ENCODE assay signal across 15 cellular contexts in genomic region chr2:235500110-235500760, GRCh38. TPM values are rescaled to one million over a fixed set of nuclear protein-coding genes. Genes with fewer than 3 reads are reported as not detected.
A peak's percentile ranks its signal among the peaks of the same experiment; 100 is the strongest.
DNase-seq lines count a peak whose midpoint lies in the region; ATAC-seq, FAIRE-seq and TF ChIP-seq lines count a peak whose summit lies in the region.
"Had no signal": no experiment of that assay in that cellular context is flagged by ENCODE, and none has a peak within 500 bp of the region (broad histone marks: within the 10 kb centered on the region; RNA-seq: fewer than 3 reads in every experiment).

No MANE protein-coding gene starts in this region.

- H3K79me1 ChIP-seq in H9 (ENCODE audit: insufficient read depth, low read depth, low read length, poor library complexity, severe bottlenecking) (no peaks in the 10 kb centered on the region), H1 (ENCODE audit: low read depth, low read length) (peaks cover 31% of the 10 kb centered on the region), neuronal stem cell (ENCODE audit: low read depth, low read length) (peaks cover 9% of the 10 kb centered on the region)

- H2AK5ac ChIP-seq in H9 (ENCODE audit: insufficient read length, low read length) (no peak overlapping the region), H1 (ENCODE audit: low read depth, low read length) (no peak overlapping the region), neuronal stem cell (ENCODE audit: low read depth, low read length) (peak overlapping the region; percentile 34)

- H3K4me1 ChIP-seq in H9 (ENCODE audit: insufficient read depth, low read length): peaks cover 19% of the 10 kb centered on the region; the same call in 1 of the 2 replicates
- H3K4me1 ChIP-seq in PC-3 (ENCODE audit: insufficient read depth, low read length): peaks cover 46% of the 10 kb centered on the region
- H3K4me1 ChIP-seq in H1 (replicated peaks in 1 of 4; ENCODE audit: control insufficient read depth in 3 of 4, insufficient read depth in 4 of 4, low read length in 3 of 4): peaks cover 25 to 54% (median 37%) of the 10 kb centered on the region in 4 experiments
- H3K4me1 ChIP-seq in neuronal stem cell (ENCODE audit: control insufficient read depth in 2 of 2, insufficient read depth in 1 of 2, low read depth in 1 of 2, low read length in 2 of 2): peaks cover 33 to 42% of the 10 kb centered on the region in 2 donors
- peaks cover 6% of the 10 kb centered on the region for H3K4me1 ChIP-seq in ovary (ENCODE audit: insufficient read depth)
- peaks cover 0 to 6% of the 10 kb centered on the region in 2 donors for H3K4me1 ChIP-seq in small intestine (ENCODE audit: control insufficient read depth in 2 of 2, insufficient read depth in 1 of 2, low read depth in 1 of 2, low read length in 1 of 2)

- intact Hi-C loops in PC-3 (cut with micrococcal nuclease) (no loop called here), lower leg skin (cut with DNase I; ENCODE audit: low total_unique reads) (no loop called here), ovary (cut with DNase I) (loop anchor here in 1 of 4 donors (10.0 kb wide), 1 partner anchor 75 kb away; no protein-coding TSS in a partner anchor)

- no peak overlapping the region; the same call in 1 of the 2 replicates for H3K4me3 ChIP-seq in PC-3 (ENCODE audit: low read length)
- no peak overlapping the region for H3K4me3 ChIP-seq in H1 (ENCODE audit: extremely low read depth in 1 of 4, insufficient read depth in 2 of 4, low read depth in 3 of 4, low read length in 4 of 4)
- H3K4me3 ChIP-seq in neuronal stem cell (ENCODE audit: low read length in 2 of 2): no peak overlapping the region
- no peak overlapping the region for H3K4me3 ChIP-seq in lower leg skin (ENCODE audit: low read depth, poor library complexity, severe bottlenecking)
- no peak overlapping the region for H3K4me3 ChIP-seq in ovary
- H3K4me3 ChIP-seq in small intestine (ENCODE audit: low read depth in 1 of 2, low read length in 2 of 2): no peak overlapping the region
- H3K4me3 ChIP-seq: SJSA1 had no signal

- H2BK20ac ChIP-seq in H9 (ENCODE audit: low read depth, low read length, poor library complexity, severe bottlenecking): no peak overlapping the region
- H2BK20ac ChIP-seq in H1 (ENCODE audit: low read length): peak overlapping the region; percentile 72; the same call in 1 of the 2 replicates

- CTCF ChIA-PET in PC-3 (lab: Charles Lee): interaction anchor here (0.5 to 1.9 kb wide), 2 partner anchors 51 to 94 kb away, joined by 5 to 8 read pairs; no protein-coding TSS in a partner anchor
- CTCF ChIA-PET in H1 (lab: Charles Lee; ENCODE audit: partially characterized antibody): interaction anchor here (1.0 to 10.6 kb wide), 10 partner anchors 13 to 383 kb away, joined by 3 to 83 read pairs (median 4); no protein-coding TSS in a partner anchor

- H3K9me3 ChIP-seq in H9 (ENCODE audit: control insufficient read depth, low read depth, low read length): no peaks in the 10 kb centered on the region
- H3K9me3 ChIP-seq in PC-3 (ENCODE audit: low read length): no peaks in the 10 kb centered on the region
- no peaks in the 10 kb centered on the region for H3K9me3 ChIP-seq in H1 (ENCODE audit: insufficient read depth in 2 of 2, low read depth in 1 of 2, low read length in 1 of 2)
- H3K9me3 ChIP-seq in neuronal stem cell (replicated peaks in 1 of 2; ENCODE audit: control insufficient read depth in 2 of 2, insufficient read depth in 1 of 2, low read depth in 1 of 2, low read length in 2 of 2): no peaks in the 10 kb centered on the region
- H3K9me3 ChIP-seq in ovary: no peaks in the 10 kb centered on the region
- no peaks in the 10 kb centered on the region for H3K9me3 ChIP-seq in small intestine (ENCODE audit: control insufficient read depth, low read depth)
- H3K9me3 ChIP-seq: SJSA1 had no signal

- no TSS peak for BruUV-seq in PC-3 (replicated peaks; lab: Mats Ljungman, UMichigan)

- POLR2A ChIA-PET in PC-3 (lab: Charles Lee; ENCODE audit: unreplicated experiment): no interaction called here
- POLR2A ChIA-PET in H1 (lab: Charles Lee; ENCODE audit: partially characterized antibody): interaction anchor here (0.7 kb wide), 1 partner anchor 16 kb away, joined by 3 read pairs; no protein-coding TSS in a partner anchor

- H4K91ac ChIP-seq in H9 (ENCODE audit: insufficient read length, low read depth, low read length) (no peak overlapping the region), H1 (replicated peaks; ENCODE audit: insufficient read length, low read length) (peak overlapping the region; percentile 20), neuronal stem cell (ENCODE audit: low read depth, low read length, poor library complexity) (no peak overlapping the region)

- H2AFZ ChIP-seq in H9 (ENCODE audit: low read length): no peak overlapping the region
- H2AFZ ChIP-seq in PC-3 (ENCODE audit: low read length): no peak overlapping the region
- no peak overlapping the region for H2AFZ ChIP-seq in H1 (ENCODE audit: low read length)
- no peak overlapping the region for H2AFZ ChIP-seq in neuronal stem cell (ENCODE audit: low read length)

- H3K4ac ChIP-seq in H9 (ENCODE audit: low read depth, low read length): no peak overlapping the region
- peak overlapping the region; percentile 27 for H3K4ac ChIP-seq in H1 (replicated peaks; ENCODE audit: insufficient read length, low read depth, low read length)
- H3K4ac ChIP-seq in neuronal stem cell (ENCODE audit: low read length): no peak overlapping the region

- no peaks in the 10 kb centered on the region; a peak in 1 of 7 replicates for H3K36me3 Mint-ChIP-seq in H9 (ENCODE audit: insufficient read depth in 1 of 3, low read depth in 3 of 3)
- H3K36me3 Mint-ChIP-seq: CD8-positive, alpha-beta memory T cell had no signal

- peaks cover 81 to 90% of the 10 kb centered on the region in 2 experiments for H3K4me1 Mint-ChIP-seq in H9

- peaks cover 1% of the 10 kb centered on the region for H4K20me1 ChIP-seq in H9 (ENCODE audit: control insufficient read depth, insufficient read depth, insufficient read length)
- H4K20me1 ChIP-seq in PC-3 (ENCODE audit: low read length): peaks cover 57% of the 10 kb centered on the region
- peaks cover 25 to 42% of the 10 kb centered on the region in 2 experiments for H4K20me1 ChIP-seq in H1 (replicated peaks in 1 of 2; ENCODE audit: control insufficient read depth in 1 of 2, insufficient read depth in 2 of 2, low read length in 2 of 2)

- FAIRE-seq in H1 (lab: Jason Lieb, UNC) (no peak), small intestine (lab: Jason Lieb, UNC) (no peak)
- FAIRE-seq: H54, RCC 7860 had no signal

- peaks cover 17% of the 10 kb centered on the region; the same call in 1 of the 2 replicates for H3K79me2 ChIP-seq in H9 (ENCODE audit: insufficient read depth, low read length)
- H3K79me2 ChIP-seq in PC-3 (ENCODE audit: low read length): peaks cover 100% of the 10 kb centered on the region
- H3K79me2 ChIP-seq in H1 (ENCODE audit: control insufficient read depth in 1 of 2, insufficient read depth in 2 of 2, low read length in 2 of 2): peaks cover 7 to 98% of the 10 kb centered on the region in 2 experiments

- H4K5ac ChIP-seq in H9 (ENCODE audit: insufficient read length, low read depth, low read length): no peak overlapping the region
- H4K5ac ChIP-seq in H1 (ENCODE audit: insufficient read length, low read depth, low read length): no peak overlapping the region

- no peak overlapping the region for H2BK120ac ChIP-seq in H9 (ENCODE audit: low read depth, low read length, poor library complexity, severe bottlenecking)
- H2BK120ac ChIP-seq in H1 (replicated peaks; ENCODE audit: low read depth, low read length): no peak overlapping the region
- no peak overlapping the region for H2BK120ac ChIP-seq in neuronal stem cell (ENCODE audit: low read depth, low read length)

- H3K56ac ChIP-seq in H9 (ENCODE audit: insufficient read length, low read depth, low read length): no peak overlapping the region
- no peak overlapping the region for H3K56ac ChIP-seq in H1 (replicated peaks; ENCODE audit: insufficient read length, low read depth, low read length)

- H3K9me2 ChIP-seq in PC-3 (replicated peaks; ENCODE audit: low read length): no peaks in the 10 kb centered on the region

- TF ChIP-seq CTCF in H9 (conservative IDR thresholded peaks at IDR 0.05): no peak
- TF ChIP-seq CTCF in PC-3 (conservative IDR thresholded peaks at IDR 0.05; ENCODE audit: low read depth, low read length): no peak
- TF ChIP-seq CTCF in H1 (IDR thresholded peaks at IDR 0.05; ENCODE audit: control extremely low read depth in 1 of 3, insufficient read depth in 1 of 3, low read depth in 1 of 3, low read length in 3 of 3): no peak
- TF ChIP-seq CTCF in lower leg skin (IDR thresholded peaks at IDR 0.05): no peak
- TF ChIP-seq CTCF in ovary (IDR thresholded peaks at IDR 0.05): no peak

- ATAC-seq in PC-3 (no peak), GM18858 (IDR thresholded peaks at IDR 0.05; ENCODE audit: unreplicated experiment) (no peak)

- H3K23ac ChIP-seq in H9 (ENCODE audit: insufficient read length, low read depth, low read length) (no peak overlapping the region), H1 (ENCODE audit: insufficient read length) (no peak overlapping the region), neuronal stem cell (ENCODE audit: low read depth, low read length, poor library complexity) (no peak overlapping the region)

- H3K9me3 Mint-ChIP-seq in H9: no peaks in the 10 kb centered on the region; a peak in 1 of 5 replicates
- H3K9me3 Mint-ChIP-seq: CD8-positive, alpha-beta memory T cell had no signal

- H3K27me3 ChIP-seq in H9 (ENCODE audit: insufficient read depth, low read length) (no peaks in the 10 kb centered on the region), PC-3 (ENCODE audit: low read length) (no peaks in the 10 kb centered on the region), H1 (replicated peaks in 1 of 4; ENCODE audit: control insufficient read depth in 3 of 4, extremely low read depth in 1 of 4, insufficient read depth in 3 of 4, low read length in 3 of 4) (peaks cover 0 to 5% (median 3%) of the 10 kb centered on the region in 4 experiments; a peak in 4 of 7 replicates), neuronal stem cell (ENCODE audit: control insufficient read depth in 3 of 3, insufficient read depth in 3 of 3, low read depth in 1 of 3, low read length in 3 of 3) (no peaks in the 10 kb centered on the region), ovary (no peaks in the 10 kb centered on the region), small intestine (ENCODE audit: control insufficient read depth in 2 of 2, insufficient read depth in 2 of 2, low read length in 2 of 2) (no peaks in the 10 kb centered on the region)
- H3K27me3 ChIP-seq: SJSA1 had no signal

- no peak for DNase-seq in H9
- no peak for DNase-seq in PC-3
- no peak for DNase-seq in H1 (ENCODE audit: low read depth in 1 of 2, low spot score in 2 of 2)
- DNase-seq in neuronal stem cell (ENCODE audit: low spot score): no peak
- DNase-seq in lower leg skin (ENCODE audit: low spot score in 2 of 2): no peak
- no peak for DNase-seq in ovary
- DNase-seq in small intestine: no peak
- DNase-seq: CD8-positive, alpha-beta memory T cell; NCI-H1436 treated with DMSO at 0.1 percent for 48 hours; SW 1271 had no signal

- H3T11ph ChIP-seq in H9 (ENCODE audit: low read length): no peak overlapping the region

- TF ChIP-seq POLR2A in H1 (IDR thresholded peaks at IDR 0.05; ENCODE audit: control extremely low read depth in 1 of 2, low read depth in 2 of 2, low read length in 2 of 2) (no peak), lower leg skin (IDR thresholded peaks at IDR 0.05) (no peak), ovary (IDR thresholded peaks at IDR 0.05) (no peak)

- H2BK12ac ChIP-seq in H9 (ENCODE audit: insufficient read length, low read depth, low read length) (no peak overlapping the region), H1 (ENCODE audit: low read depth, low read length) (0 out of 2 replicates have a peak overlapping the region, but pooled peaks have one; percentile 40), neuronal stem cell (ENCODE audit: low read length) (no peak overlapping the region)

- H3K18ac ChIP-seq in H9 (ENCODE audit: insufficient read length, low read depth, low read length) (no peak overlapping the region), H1 (ENCODE audit: extremely low read depth, low read length) (no peak overlapping the region; the same call in 1 of the 2 replicates), neuronal stem cell (ENCODE audit: low read length) (peak overlapping the region; percentile 1)

- WGBS in H9 (ENCODE audit: extremely low coverage, insufficient read length, low lambda C conversion rate): no CpG with 5 or more reads among the region's 13 CpGs
- 92% methylated on average over 13 of the region's 13 CpGs; no CpG with 5 or more reads in 1 of the 2 experiments for WGBS in H1 (ENCODE audit: extremely low coverage in 1 of 2, insufficient coverage in 1 of 2, insufficient read length in 1 of 2, insufficient replicate concordance in 2 of 2, low coverage in 1 of 2, low lambda C conversion rate in 2 of 2, missing lambda C conversion rate in 1 of 2), 2 experiments
- WGBS in neuronal stem cell (ENCODE audit: extremely low coverage in 2 of 2, insufficient read length in 2 of 2, insufficient replicate concordance in 1 of 2), 2 donors: no CpG with 5 or more reads among the region's 13 CpGs
- 85 to 90% methylated on average over 13 of the region's 13 CpGs for WGBS in lower leg skin, 2 donors
- WGBS in ovary, 3 donors: 90 to 93% (median 91%) methylated on average over 13 of the region's 13 CpGs
- WGBS in small intestine, 3 donors: 73 to 82% (median 74%) methylated on average over 13 of the region's 13 CpGs

- peak overlapping the region in 2 of 3 experiments; percentile 25 to 89; a peak in 2 of 7 replicates for H3K27ac Mint-ChIP-seq in H9
- H3K27ac Mint-ChIP-seq: B cell; CD8-positive, alpha-beta memory T cell had no signal

- H3K27me3 Mint-ChIP-seq in H9 (ENCODE audit: low read depth): peaks cover 10% of the 10 kb centered on the region

- H4K8ac ChIP-seq in H9 (replicated peaks; ENCODE audit: insufficient read length, low read depth, low read length): no peak overlapping the region
- H4K8ac ChIP-seq in H1 (ENCODE audit: extremely low read depth, insufficient read depth, low read length): no peak overlapping the region; the same call in 1 of the 2 replicates
- H4K8ac ChIP-seq in neuronal stem cell (ENCODE audit: low read depth, low read length): no peak overlapping the region

- H3F3A ChIP-seq in PC-3 (ENCODE audit: low read length, unreplicated experiment): no peaks in the 10 kb centered on the region

- no peak for TF ChIP-seq RAD21 in H1 (IDR thresholded peaks at IDR 0.05 in 1 of 2, conservative IDR thresholded peaks at IDR 0.05 in 1 of 2; ENCODE audit: low read depth in 2 of 2, low read length in 2 of 2)

- H3K14ac ChIP-seq in H9 (ENCODE audit: insufficient read depth, low read length) (no peak overlapping the region), H1 (ENCODE audit: insufficient read length) (no peak overlapping the region), neuronal stem cell (ENCODE audit: low read length) (no peak overlapping the region)

- no peak overlapping the region for H2BK5ac ChIP-seq in H9 (ENCODE audit: insufficient read length, low read length)
- H2BK5ac ChIP-seq in H1 (ENCODE audit: low read depth, low read length): peak overlapping the region; percentile 29; the same call in 1 of the 2 replicates
- H2BK5ac ChIP-seq in neuronal stem cell (ENCODE audit: low read length): no peak overlapping the region

- H3K27ac ChIP-seq in H9 (ENCODE audit: insufficient read length, low read depth, low read length) (no peak overlapping the region), PC-3 (ENCODE audit: low read length) (peak overlapping the region; percentile 58), H1 (ENCODE audit: low read depth, low read length) (no peak overlapping the region), neuronal stem cell (replicated peaks; ENCODE audit: low read length) (no peak overlapping the region), ovary (no peak overlapping the region), small intestine (ENCODE audit: low read depth in 1 of 2, low read length in 1 of 2) (no peak overlapping the region)

- H2BK15ac ChIP-seq in H9 (ENCODE audit: low read depth, low read length): no peak overlapping the region
- peak overlapping the region; percentile 61; the same call in 1 of the 2 replicates for H2BK15ac ChIP-seq in H1 (ENCODE audit: low read length)
- H2BK15ac ChIP-seq in neuronal stem cell (ENCODE audit: low read length): no peak overlapping the region

- no peak for TF ChIP-seq EP300 in H1 (IDR thresholded peaks at IDR 0.05; ENCODE audit: borderline replicate concordance in 1 of 2, low read depth in 2 of 2, low read length in 2 of 2)
- no peak for TF ChIP-seq EP300 in ovary (IDR thresholded peaks at IDR 0.05)

- no peak overlapping the region for H3K9ac ChIP-seq in H9 (ENCODE audit: extremely low read depth, insufficient read length, low read length)
- no peak overlapping the region for H3K9ac ChIP-seq in PC-3 (ENCODE audit: low read length)
- H3K9ac ChIP-seq in H1 (replicated peaks in 1 of 4; ENCODE audit: extremely low read depth in 1 of 4, low read depth in 3 of 4, low read length in 3 of 4): no peak overlapping the region
- no peak overlapping the region for H3K9ac ChIP-seq in neuronal stem cell (ENCODE audit: low read depth, low read length, poor library complexity)

- H3K23me2 ChIP-seq in H9 (ENCODE audit: insufficient read length, low read depth, low read length, poor library complexity, severe bottlenecking): peaks cover 9% of the 10 kb centered on the region
- peaks cover 2% of the 10 kb centered on the region; the same call in 1 of the 2 replicates for H3K23me2 ChIP-seq in H1 (ENCODE audit: low read depth, low read length)

- no peak overlapping the region for H3K4me3 Mint-ChIP-seq in H9
- H3K4me3 Mint-ChIP-seq: B cell had no signal

- no peak overlapping the region for H3K4me2 ChIP-seq in H9 (ENCODE audit: insufficient read depth, insufficient read length, low read length)
- peak overlapping the region; percentile 83 for H3K4me2 ChIP-seq in PC-3 (ENCODE audit: low read length)
- peak overlapping the region in 1 of 2 experiments; percentile 31; a peak in 1 of 4 replicates for H3K4me2 ChIP-seq in H1 (ENCODE audit: insufficient read depth in 1 of 2, low read depth in 2 of 2, low read length in 2 of 2)
- H3K4me2 ChIP-seq in neuronal stem cell (ENCODE audit: insufficient read depth, low read length, poor library complexity, severe bottlenecking): no peak overlapping the region

- H3K36me3 ChIP-seq in PC-3 (ENCODE audit: low read depth, low read length): no peaks in the 10 kb centered on the region
- H3K36me3 ChIP-seq in H1 (ENCODE audit: control insufficient read depth in 2 of 4, insufficient read depth in 4 of 4, low read length in 3 of 4): no peaks in the 10 kb centered on the region
- peaks cover 0 to 10% of the 10 kb centered on the region in 2 donors for H3K36me3 ChIP-seq in neuronal stem cell (replicated peaks in 1 of 2; ENCODE audit: control insufficient read depth in 2 of 2, insufficient read depth in 2 of 2, low read length in 2 of 2)
- no peaks in the 10 kb centered on the region for H3K36me3 ChIP-seq in ovary
- no peaks in the 10 kb centered on the region for H3K36me3 ChIP-seq in small intestine (ENCODE audit: control insufficient read depth in 2 of 2, insufficient read depth in 2 of 2, low read length in 2 of 2)
- H3K36me3 ChIP-seq: SJSA1 had no signal

RNA-seq across cellular contexts. Expression of gene AGAP1, which starts 6.4 kb away (rescaled TPM):
- total RNA-seq in H9 (2021): 24.8 and 25.8 TPM in 2 replicates
- 28.6 and 31.0 TPM in 2 replicates for total RNA-seq in PC-3 (2014; rRNA removed)
- total RNA-seq in H1 (2021; fragmentation: NEBNext Ultra II Directional; extraction: Animal tissue kit (Norgen Biotek cat#: 25700)): 39.4 and 40.5 TPM in 2 replicates
- polyA plus RNA-seq in H1 (2011; rRNA removed): 18.1 and 19.4 TPM in 2 replicates
- polyA plus RNA-seq in H1 (2011; cell fraction: cytosol; rRNA removed): 16.7 TPM
- 35.0 TPM for polyA plus RNA-seq in H1 (2011; cell fraction: nucleus; rRNA removed)
- polyA plus RNA-seq in H1 (2012, experiment 1 of 2): 14.0 to 20.9 TPM (median 18.1 TPM) in 4 replicates
- polyA plus RNA-seq in H1 (2012, experiment 2 of 2): 7.8 TPM
- polyA plus RNA-seq in H1 (2013, experiment 1 of 2): 15.0 TPM
- polyA plus RNA-seq in H1 (2013, experiment 2 of 2): 14.7 TPM
- polyA minus RNA-seq in H1 (2011; rRNA and poly(A)+ RNA removed): 84.6 and 95.9 TPM in 2 replicates
- polyA minus RNA-seq in H1 (2011; cell fraction: cytosol; rRNA and poly(A)+ RNA removed): 24.8 TPM
- 90.8 TPM for polyA minus RNA-seq in H1 (2011; cell fraction: nucleus; rRNA and poly(A)+ RNA removed)
- polyA plus RNA-seq in neuronal stem cell (2013, experiment 1 of 2): 18.3 TPM
- 17.8 TPM for polyA plus RNA-seq in neuronal stem cell (2013, experiment 2 of 2)
- 10 to 100 TPM; 13.7 to 18.5 (median 17.1) TPM for total RNA-seq in lower leg skin
- 10 to 100 TPM; 12.4 to 32.2 (median 21.9) TPM for total RNA-seq in ovary
- polyA plus RNA-seq in ovary: 10 to 100 TPM in 1 of 2 donors, 1 to 10 TPM in 1; 5.7 to 10.5 TPM
- 10 to 100 TPM in 2 of 3 donors, 1 to 10 TPM in 1; 9.8 to 15.6 (median 15.4) TPM for polyA plus RNA-seq in small intestine
- total RNA-seq: B cell had no signal
